ENCODE assay signal across 8 cellular contexts in the genomic region with DNA sequence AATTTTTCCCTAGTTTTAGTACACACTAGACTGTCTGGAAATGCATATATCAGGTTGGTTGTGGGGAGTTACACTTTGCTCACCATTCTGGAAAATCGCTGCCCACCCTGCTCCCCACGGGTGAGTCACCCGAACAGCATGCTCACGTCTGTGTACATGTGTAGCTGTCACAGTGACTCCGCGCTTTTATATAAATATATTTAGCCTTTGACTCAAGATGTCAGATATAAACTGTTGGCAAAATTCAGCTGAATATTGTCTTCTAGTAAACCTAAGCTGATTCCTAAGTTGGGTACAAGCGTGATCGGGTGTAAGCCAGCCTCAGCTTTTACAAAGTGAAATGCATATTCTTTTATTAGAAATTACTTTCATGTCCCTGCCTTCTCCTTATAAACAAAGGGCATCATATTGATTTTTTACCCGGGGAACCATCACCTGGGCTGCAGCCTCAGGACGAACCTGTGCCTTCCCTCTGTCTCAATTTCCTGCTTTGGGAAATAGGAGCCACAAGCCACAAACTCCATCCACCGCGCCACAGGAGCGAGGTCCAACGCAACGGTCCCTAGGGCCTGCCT. TPM values are rescaled to one million over a fixed set of nuclear protein-coding genes. Genes with fewer than 3 reads are reported as not detected.
DNase-seq lines count a peak whose midpoint lies in the region; ATAC-seq and TF ChIP-seq lines count a peak whose summit lies in the region.

No MANE protein-coding gene starts in this region.

- intact Hi-C loops in IMR-90 (cut with micrococcal nuclease) = loop anchor here (5.0 kb wide), 1 partner anchor 53 kb away; no protein-coding TSS in a partner anchor

- DNase-seq in BJ (ENCODE audit: low read depth) (no peak), IMR-90 (peak; percentile 91), astrocyte of the cerebellum (ENCODE audit: low read depth) (no peak), type B pancreatic cell (ENCODE audit: extremely low spot score, unreplicated experiment) (peak; percentile 53)

- peak overlapping the region; percentile 90 for H2BK120ac ChIP-seq in IMR-90 (ENCODE audit: low read depth, low read length)

- dilution Hi-C loops in IMR-90 (cut with HindIII; ENCODE audit: low sequenced_read_pairs, unreplicated experiment) = no loop called here

- peaks cover 34% of the 10 kb centered on the region for H3K4me1 ChIP-seq in IMR-90 (ENCODE audit: control insufficient read depth, insufficient read depth, low read length)
- H3K4me1 ChIP-seq in liver (ENCODE audit: control insufficient read depth in 4 of 4, insufficient read depth in 4 of 4, low read length in 3 of 4) = peaks cover 15 to 46% (median 32%) of the 10 kb centered on the region in 4 donors

- no CpG with 5 or more reads among the region's 15 CpGs for whole genome bisulfite sequencing in IMR-90 (ENCODE audit: extremely low coverage in 2 of 2, insufficient read length in 1 of 2), 2 experiments
- WGBS in liver = 36% methylated on average over 15 of the region's 15 CpGs

- peak overlapping the region; percentile 98 for H4K91ac ChIP-seq in IMR-90 (ENCODE audit: insufficient read depth, low read depth, low read length)

- peak overlapping the region; percentile 100 for H2BK15ac ChIP-seq in IMR-90 (ENCODE audit: low read depth, low read length)

- peaks cover 11% of the 10 kb centered on the region for H3K27me3 Mint-ChIP-seq in type B pancreatic cell

- no peaks in the 10 kb centered on the region for H3K36me3 Mint-ChIP-seq in type B pancreatic cell

- in situ Hi-C loops in IMR-90 (cut with MboI; ENCODE audit: low sequenced_read_pairs) (loop anchor here (25.0 kb wide), 1 partner anchor 513 kb away; no protein-coding TSS in a partner anchor), astrocyte of the cerebellum (cut with HindIII; ENCODE audit: low sequenced_read_pairs) (loop anchor here (5.0 kb wide), 1 partner anchor 113 kb away; no protein-coding TSS in a partner anchor)

- peak overlapping the region; percentile 98 for H2BK20ac ChIP-seq in IMR-90 (ENCODE audit: low read depth, low read length)

- no peaks in the 10 kb centered on the region for H3K36me3 ChIP-seq in BJ (ENCODE audit: control insufficient read depth, insufficient read depth, low read length)
- H3K36me3 ChIP-seq in IMR-90 (ENCODE audit: control insufficient read depth, insufficient read depth, low read length) = no peaks in the 10 kb centered on the region
- no peaks in the 10 kb centered on the region for H3K36me3 ChIP-seq in liver (ENCODE audit: control insufficient read depth in 4 of 4, insufficient read depth in 3 of 4, low read depth in 1 of 4, low read length in 3 of 4)

- H3K9me3 ChIP-seq in IMR-90 (ENCODE audit: control insufficient read depth, insufficient read depth, low read length) (no peaks in the 10 kb centered on the region), liver (ENCODE audit: control insufficient read depth in 4 of 4, low read length in 3 of 4) (no peaks in the 10 kb centered on the region)

- H3K9me3 Mint-ChIP-seq in type B pancreatic cell = no peaks in the 10 kb centered on the region

- no peak for TF ChIP-seq CTCF in BJ (IDR thresholded peaks at IDR 0.05; ENCODE audit: insufficient read depth, low read depth, low read length)
- TF ChIP-seq CTCF in IMR-90 (conservative IDR thresholded peaks at IDR 0.05; ENCODE audit: low read depth, low read length) = no peak
- TF ChIP-seq CTCF in astrocyte of the cerebellum (IDR thresholded peaks at IDR 0.05; ENCODE audit: low read depth, low read length, missing control alignments) = no peak
- TF ChIP-seq CTCF in liver (IDR thresholded peaks at IDR 0.05; ENCODE audit: low read depth, low read length, missing input control) = no peak
- no peak for TF ChIP-seq CTCF in type B pancreatic cell (conservative IDR thresholded peaks at IDR 0.05)

- H4K5ac ChIP-seq in IMR-90 (ENCODE audit: low read depth, low read length) = peak overlapping the region; percentile 96

- H3K23ac ChIP-seq in IMR-90 (ENCODE audit: low read depth, low read length) = peak overlapping the region; percentile 87; the same call in 1 of the 2 replicates

- H2AK5ac ChIP-seq in IMR-90 (ENCODE audit: low read depth, low read length) = peak overlapping the region; percentile 100

- peak overlapping the region; percentile 93 for H3K18ac ChIP-seq in IMR-90 (ENCODE audit: low read depth, low read length)

- peak overlapping the region; percentile 93 to 95 for H4K8ac ChIP-seq in IMR-90 (ENCODE audit: low read depth in 2 of 2, low read length in 2 of 2)

- H3K27ac Mint-ChIP-seq in type B pancreatic cell = no peak overlapping the region

- H3K27ac ChIP-seq in IMR-90 (ENCODE audit: insufficient read depth, low read length) (peak overlapping the region; percentile 87), liver (ENCODE audit: low read depth in 1 of 2, low read length in 2 of 2) (peak overlapping the region; percentile 100)

- H3K79me1 ChIP-seq in IMR-90 (ENCODE audit: low read depth in 1 of 2, low read length in 2 of 2) = peaks cover 18 to 63% of the 10 kb centered on the region in 2 experiments

- H3K4me3 Mint-ChIP-seq in type B pancreatic cell = peak overlapping the region; percentile 14

- peak overlapping the region; percentile 64 for H3K9ac ChIP-seq in IMR-90 (ENCODE audit: low read depth, low read length)
- H3K9ac ChIP-seq in liver (ENCODE audit: low read depth in 1 of 2, low read length in 2 of 2) = no peak overlapping the region

- no peaks in the 10 kb centered on the region; the same call in 1 of the 2 replicates for H4K20me1 ChIP-seq in IMR-90 (ENCODE audit: insufficient read depth, low read length)

- peak overlapping the region; percentile 99 for H2BK5ac ChIP-seq in IMR-90 (ENCODE audit: low read depth, low read length, poor library complexity, severe bottlenecking)

- H3K4me3 ChIP-seq in BJ (ENCODE audit: low read depth, low read length) = peak overlapping the region; percentile 79
- peak overlapping the region; percentile 60 for H3K4me3 ChIP-seq in IMR-90 (ENCODE audit: insufficient read depth, low read depth, low read length)
- H3K4me3 ChIP-seq in astrocyte of the cerebellum (ENCODE audit: low read depth, low read length) = peak overlapping the region; percentile 93
- peak overlapping the region; percentile 15 to 78 (median 68) for H3K4me3 ChIP-seq in liver (ENCODE audit: low read depth in 1 of 3, low read length in 3 of 3)

- TF ChIP-seq RAD21 in IMR-90 (IDR thresholded peaks at IDR 0.05; ENCODE audit: low read length) = no peak
- TF ChIP-seq RAD21 in liver (IDR thresholded peaks at IDR 0.05) = no peak

- H2AFZ ChIP-seq in IMR-90 (replicated peaks; ENCODE audit: low read length, poor library complexity) = peak overlapping the region; percentile 90

- ATAC-seq in IMR-90 (ENCODE audit: low read depth) (peak; percentile 4; the same call in 1 of the 2 replicates), GM21786 (IDR thresholded peaks at IDR 0.05; ENCODE audit: unreplicated experiment) (no peak), HG03520 (IDR thresholded peaks at IDR 0.05; ENCODE audit: unreplicated experiment) (no peak), GM19328 (IDR thresholded peaks at IDR 0.05; ENCODE audit: unreplicated experiment) (no peak)

- CTCF ChIA-PET in BJ (lab: Yijun Ruan, JAX) = interaction anchor here (1.4 to 3.9 kb wide), 3 partner anchors 12 to 113 kb away, joined by 3 to 21 read pairs (median 8); no protein-coding TSS in a partner anchor
- CTCF ChIA-PET in IMR-90 (lab: Yijun Ruan, JAX) = no interaction called here

- BruUV-seq in IMR-90 (replicated peaks; lab: Mats Ljungman, UMichigan) = TSS peak; percentile 87

- POLR2A ChIA-PET in BJ (lab: Charles Lee) (no interaction called here), IMR-90 (lab: Charles Lee; ENCODE audit: unreplicated experiment) (no interaction called here)

- peak overlapping the region; percentile 85 for H3K56ac ChIP-seq in IMR-90 (ENCODE audit: extremely low read depth, insufficient read depth, low read length)

- H3K9me1 ChIP-seq in IMR-90 (ENCODE audit: insufficient read depth, low read length) = peaks cover 32% of the 10 kb centered on the region

- H3K27me3 ChIP-seq in BJ (ENCODE audit: control insufficient read depth, insufficient read depth, low read length) (no peaks in the 10 kb centered on the region), IMR-90 (ENCODE audit: control insufficient read depth, insufficient read depth, low read length) (no peaks in the 10 kb centered on the region), liver (ENCODE audit: control insufficient read depth in 4 of 4, insufficient read depth in 4 of 4, low read length in 3 of 4) (no peaks in the 10 kb centered on the region)

- peak overlapping the region; percentile 97 for H3K4ac ChIP-seq in IMR-90 (ENCODE audit: low read depth, low read length)

- peak overlapping the region; percentile 86 for H3K4me2 ChIP-seq in IMR-90 (ENCODE audit: low read depth, low read length)

- H3K4me1 Mint-ChIP-seq in type B pancreatic cell (ENCODE audit: unreplicated experiment) = peaks cover 17% of the 10 kb centered on the region

- peak overlapping the region; percentile 65 for H2AK9ac ChIP-seq in IMR-90 (replicated peaks; ENCODE audit: low read depth, low read length, poor library complexity)

- peak overlapping the region; percentile 87 for H3K14ac ChIP-seq in IMR-90 (replicated peaks; ENCODE audit: low read depth, low read length)

- TF ChIP-seq POLR2A in IMR-90 (IDR thresholded peaks at IDR 0.05; ENCODE audit: low read depth, low read length) = no peak

TF ChIP-seq in liver, 16 proteins besides CTCF, POLR2A, EP300 and RAD21 (continues in another document):
- no peak for TF ChIP-seq YY1 (IDR thresholded peaks at IDR 0.05)
- no peak for TF ChIP-seq HNF4G (IDR thresholded peaks at IDR 0.05)
- no peak for TF ChIP-seq HNF4A (conservative IDR thresholded peaks at IDR 0.05)
- TF ChIP-seq, protein P1, sequence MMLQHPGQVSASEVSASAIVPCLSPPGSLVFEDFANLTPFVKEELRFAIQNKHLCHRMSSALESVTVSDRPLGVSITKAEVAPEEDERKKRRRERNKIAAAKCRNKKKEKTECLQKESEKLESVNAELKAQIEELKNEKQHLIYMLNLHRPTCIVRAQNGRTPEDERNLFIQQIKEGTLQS (IDR thresholded peaks at IDR 0.05) = no peak

RNA-seq across cellular contexts. Expression of a gene that starts 4.3 kb away (rescaled TPM):
- polyA plus RNA-seq in BJ (2011; rRNA removed) = 4.3 and 6.2 TPM in 2 replicates
- polyA minus RNA-seq in BJ (2011; rRNA and poly(A)+ RNA removed) = 0.72 and 2.1 TPM in 2 replicates
- total RNA-seq in IMR-90 (2012; rRNA removed) = 0.54 and 0.83 TPM in 2 replicates
- 1.3 TPM in 2 replicates for polyA plus RNA-seq in IMR-90 (2012; rRNA removed)
- polyA plus RNA-seq in IMR-90 (2012; cell fraction: cytosol; rRNA removed) = 1.5 and 1.6 TPM in 2 replicates
- polyA plus RNA-seq in IMR-90 (2012; cell fraction: nucleus; rRNA removed; ENCODE audit: low replicate concordance) = 2.5 and 4.1 TPM in 2 replicates
- total RNA-seq in liver = 1 to 10 TPM; 1.9 to 3.6 TPM
- 1 to 10 TPM; 5.8 to 6.1 TPM for polyA plus RNA-seq in liver
- 4.9 and 7.4 TPM in 2 replicates for total RNA-seq in type B pancreatic cell (ENCODE audit: low replicate concordance)

RNA-seq across cellular contexts. Expression of a gene that starts 58.6 kb away (rescaled TPM):
- polyA plus RNA-seq in BJ (2011; rRNA removed) = 1.3 and 1.8 TPM in 2 replicates
- polyA minus RNA-seq in BJ (2011; rRNA and poly(A)+ RNA removed) = 2.1 and 2.8 TPM in 2 replicates
- 4.5 and 4.7 TPM in 2 replicates for total RNA-seq in IMR-90 (2012; rRNA removed)
- polyA plus RNA-seq in IMR-90 (2012; rRNA removed) = 3.1 and 3.2 TPM in 2 replicates
- polyA plus RNA-seq in IMR-90 (2012; cell fraction: cytosol; rRNA removed) = 1.5 and 3.4 TPM in 2 replicates
- 6.1 and 14.6 TPM in 2 replicates for polyA plus RNA-seq in IMR-90 (2012; cell fraction: nucleus; rRNA removed; ENCODE audit: low replicate concordance)
- under 1 TPM; 0.28 to 0.50 TPM for total RNA-seq in liver
- polyA plus RNA-seq in liver = under 1 TPM; 0.04 to 0.14 TPM
- 2.7 and 3.6 TPM in 2 replicates for total RNA-seq in type B pancreatic cell (ENCODE audit: low replicate concordance)

Comparison
In these comparisons a context has a peak if more than half of its experiments do, and no peak if none do; other contexts are left out.
1. DNase-seq: peak in IMR-90 (single experiment) and type B pancreatic cell (single experiment); none in BJ (single experiment) and astrocyte of the cerebellum (single experiment).
2. Peak in every context shown above with its lines, with median percentiles within 50 percentile points of each other: H3K4me3 ChIP-seq.